ENCODE assay signal across 23 cellular contexts in the genomic region with DNA sequence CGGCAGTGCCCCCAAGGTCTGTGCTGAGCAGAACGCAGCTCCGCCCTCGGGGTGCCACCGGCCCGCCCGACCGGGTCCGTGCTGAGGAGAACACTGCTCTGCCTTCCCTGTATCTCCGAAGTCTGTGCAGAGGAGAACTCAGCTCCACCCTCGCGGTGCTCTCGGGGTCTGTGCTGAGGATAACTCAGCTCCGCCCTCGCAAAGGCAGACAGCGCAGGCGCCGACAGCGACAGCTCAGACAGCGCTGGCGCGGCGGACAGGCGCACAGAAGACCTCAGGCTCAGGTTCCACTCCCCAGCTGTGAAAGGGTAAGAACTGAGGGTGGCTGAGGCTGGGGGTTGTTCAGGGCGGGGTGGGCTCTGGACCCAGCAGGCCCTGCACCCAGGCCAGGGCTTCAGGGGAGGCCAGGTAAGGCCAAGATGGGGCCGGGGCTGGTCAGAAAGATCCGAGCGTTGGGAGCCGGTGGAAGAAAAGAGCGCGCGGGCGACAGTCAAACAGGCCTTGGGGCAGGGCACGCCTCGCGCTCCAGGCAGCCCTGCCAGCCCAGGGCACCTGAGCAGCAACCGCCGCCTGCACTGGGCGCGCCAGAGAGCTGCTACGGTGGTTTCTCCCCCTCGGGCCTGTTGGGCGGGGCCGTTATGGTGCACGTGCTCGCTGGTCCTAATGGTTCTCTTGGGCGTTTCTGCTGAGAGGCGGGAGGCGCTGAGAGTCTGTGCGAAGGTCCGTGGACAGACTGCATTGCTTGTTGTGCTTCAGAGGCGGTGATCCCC.
"Had no signal": no experiment of that assay in that cellular context is flagged by ENCODE, and none has a peak within 500 bp of the region (broad histone marks: within the 10 kb centered on the region; RNA-seq: fewer than 3 reads in every experiment).

No MANE protein-coding gene starts in this region.

- H3K27ac ChIP-seq: brain microvascular endothelial cell, esophagus muscularis mucosa, hepatocyte, neutrophil, pancreas, sigmoid colon, transverse colon, uterus had no signal

- H3K9me3 ChIP-seq: esophagus muscularis mucosa, neutrophil, pancreas, sigmoid colon, transverse colon, uterus had no signal

- H3K4me3 ChIP-seq: esophagus muscularis mucosa, hepatocyte, lung, pancreas, sigmoid colon, transverse colon, uterus had no signal

- H3K36me3 Mint-ChIP-seq: mesothelial cell of epicardium had no signal

- ATAC-seq: activated CD8-positive, alpha-beta T cell treated with anti-CD3 and anti-CD28 coated beads, Interleukin-2, amount 10 ng/mL, durations not matched to agents 7 days and 5 days; natural killer cell treated with Interleukin-12 subunit alpha and Interleukin-12 subunit beta and Interleukin-15 and Interleukin-18, amount 100 ng/mL, for 72 hours; pancreas had no signal

- DNase-seq: activated CD4-positive, alpha-beta T cell treated with anti-CD3 and anti-CD28 coated beads, Interleukin-2, amount 10 ng/mL, durations not matched to agents 7 days and 5 days; activated CD4-positive, CD25-positive, alpha-beta regulatory T cell; activated CD8-positive, alpha-beta T cell treated with anti-CD3 and anti-CD28 coated beads, Interleukin-2, amount 10 ng/mL, durations not matched to agents 7 days and 5 days; activated naive CD4-positive, alpha-beta T cell treated with anti-CD3 and anti-CD28 coated beads for 36 hours; activated T-cell treated with anti-CD3 and anti-CD28 coated beads, Interleukin-2, amount 50 U/mL, for 24 hours; aorta; brain microvascular endothelial cell; cortex of kidney; islet precursor cell; sigmoid colon; stimulated activated CD8-positive, alpha-beta memory T cell treated with anti-CD3 and anti-CD28 coated beads, Interleukin-4, amount 100 ng/mL, for 48 hours; stimulated activated naive CD4-positive, alpha-beta T cell treated with Interleukin-2 at 50 U/mL for 16 hours; T-helper 9 cell; transverse colon; uterus had no signal

- H3K4me1 Mint-ChIP-seq: activated CD4-positive, alpha-beta T cell treated with anti-CD3 and anti-CD28 coated beads, Interleukin-2, amount 10 ng/mL, durations not matched to agents 7 days and 5 days; mesothelial cell of epicardium had no signal

- H3K27me3 ChIP-seq: brain microvascular endothelial cell, esophagus muscularis mucosa, hepatocyte, neutrophil, pancreas, sigmoid colon, transverse colon, uterus had no signal

- H3K27ac Mint-ChIP-seq: activated CD4-positive, alpha-beta T cell treated with anti-CD3 and anti-CD28 coated beads, Interleukin-2, amount 10 ng/mL, durations not matched to agents 7 days and 5 days; activated CD8-positive, alpha-beta T cell treated with anti-CD3 and anti-CD28 coated beads, Interleukin-2, amount 10 ng/mL, durations not matched to agents 7 days and 5 days; activated naive CD4-positive, alpha-beta T cell treated with anti-CD3 and anti-CD28 coated beads for 36 hours; activated T-cell treated with anti-CD3 and anti-CD28 coated beads, Interleukin-2, amount 50 U/mL, for 24 hours; activated T-helper 2 cell treated with anti-CD3 and anti-CD28 coated beads, Interferon-gamma antibody, Interleukin-2, Interleukin-4, amounts not matched to agents 10 μg/mL and 5 μg/mL and 100 μg/mL, durations not matched to agents 14 hours and 24 hours and 36 hours; mesothelial cell of epicardium; natural killer cell treated with Interleukin-12 subunit alpha and Interleukin-12 subunit beta and Interleukin-15 and Interleukin-18, amount 100 ng/mL, for 72 hours had no signal

- H3K4me1 ChIP-seq: esophagus muscularis mucosa, pancreas, sigmoid colon, transverse colon, uterus had no signal

- H3K4me3 Mint-ChIP-seq: activated CD4-positive, alpha-beta T cell treated with anti-CD3 and anti-CD28 coated beads, Interleukin-2, amount 10 ng/mL, durations not matched to agents 7 days and 5 days; activated CD8-positive, alpha-beta T cell treated with anti-CD3 and anti-CD28 coated beads, Interleukin-2, amount 10 ng/mL, durations not matched to agents 7 days and 5 days; activated naive CD4-positive, alpha-beta T cell treated with anti-CD3 and anti-CD28 coated beads for 36 hours; activated T-cell treated with anti-CD3 and anti-CD28 coated beads, Interleukin-2, amount 50 U/mL, for 24 hours; mesothelial cell of epicardium; natural killer cell treated with Interleukin-12 subunit alpha and Interleukin-12 subunit beta and Interleukin-15 and Interleukin-18, amount 100 ng/mL, for 72 hours had no signal

- H3K27me3 Mint-ChIP-seq: activated CD4-positive, alpha-beta T cell treated with anti-CD3 and anti-CD28 coated beads, Interleukin-2, amount 10 ng/mL, durations not matched to agents 7 days and 5 days; activated T-cell treated with anti-CD3 and anti-CD28 coated beads, Interleukin-2, amount 50 U/mL, for 24 hours; natural killer cell treated with Interleukin-12 subunit alpha and Interleukin-12 subunit beta and Interleukin-15 and Interleukin-18, amount 100 ng/mL, for 72 hours had no signal

- H3K4me2 ChIP-seq: hepatocyte had no signal

- H3K36me3 ChIP-seq: brain microvascular endothelial cell, esophagus muscularis mucosa, neutrophil, pancreas, sigmoid colon, transverse colon, uterus had no signal

- H3K79me2 ChIP-seq: hepatocyte had no signal

- H3K9me3 Mint-ChIP-seq: activated T-cell treated with anti-CD3 and anti-CD28 coated beads, Interleukin-2, amount 50 U/mL, for 24 hours; mesothelial cell of epicardium; natural killer cell treated with Interleukin-12 subunit alpha and Interleukin-12 subunit beta and Interleukin-15 and Interleukin-18, amount 100 ng/mL, for 72 hours had no signal

- H2AFZ ChIP-seq: hepatocyte had no signal
